Comparison of ENCODE assay signal across 2 cellular contexts in genomic region chr1:9165396-9165795, GRCh38.
TF ChIP-seq lines count a peak whose summit lies in the region.

No MANE protein-coding gene starts in this region.

TF ChIP-seq in SK-N-SH, 30 proteins besides CTCF, POLR2A, EP300 and RAD21 (continued from another document):
- TF ChIP-seq, protein P1, sequence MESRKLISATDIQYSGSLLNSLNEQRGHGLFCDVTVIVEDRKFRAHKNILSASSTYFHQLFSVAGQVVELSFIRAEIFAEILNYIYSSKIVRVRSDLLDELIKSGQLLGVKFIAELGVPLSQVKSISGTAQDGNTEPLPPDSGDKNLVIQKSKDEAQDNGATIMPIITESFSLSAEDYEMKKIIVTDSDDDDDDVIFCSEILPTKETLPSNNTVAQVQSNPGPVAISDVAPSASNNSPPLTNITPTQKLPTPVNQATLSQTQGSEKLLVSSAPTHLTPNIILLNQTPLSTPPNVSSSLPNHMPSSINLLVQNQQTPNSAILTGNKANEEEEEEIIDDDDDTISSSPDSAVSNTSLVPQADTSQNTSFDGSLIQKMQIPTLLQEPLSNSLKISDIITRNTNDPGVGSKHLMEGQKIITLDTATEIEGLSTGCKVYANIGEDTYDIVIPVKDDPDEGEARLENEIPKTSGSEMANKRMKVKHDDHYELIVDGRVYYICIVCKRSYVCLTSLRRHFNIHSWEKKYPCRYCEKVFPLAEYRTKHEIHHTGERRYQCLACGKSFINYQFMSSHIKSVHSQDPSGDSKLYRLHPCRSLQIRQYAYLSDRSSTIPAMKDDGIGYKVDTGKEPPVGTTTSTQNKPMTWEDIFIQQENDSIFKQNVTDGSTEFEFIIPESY (IDR thresholded peaks at IDR 0.05; ENCODE audit: borderline replicate concordance, low read depth): no peak
- TF ChIP-seq YY1 (IDR thresholded peaks at IDR 0.05; ENCODE audit: low read depth): no peak
- TF ChIP-seq MXI1 (IDR thresholded peaks at IDR 0.05; ENCODE audit: low read depth, low read length): no peak
- no peak for TF ChIP-seq RXRA (IDR thresholded peaks at IDR 0.05; ENCODE audit: borderline replicate concordance, low read depth)
- no peak for TF ChIP-seq CHD2 (IDR thresholded peaks at IDR 0.05; ENCODE audit: low read length, partially characterized antibody)
- no peak for TF ChIP-seq TAF1 (IDR thresholded peaks at IDR 0.05; ENCODE audit: borderline replicate concordance, low read depth, low read length)
- TF ChIP-seq FOXM1 (IDR thresholded peaks at IDR 0.05; ENCODE audit: low read depth): no peak
- TF ChIP-seq JUND (IDR thresholded peaks at IDR 0.05): no peak
- TF ChIP-seq TCF12 (IDR thresholded peaks at IDR 0.05): no peak
- TF ChIP-seq FOSL2 (IDR thresholded peaks at IDR 0.05; ENCODE audit: borderline replicate concordance, low read depth): no peak
- no peak for TF ChIP-seq REST (IDR thresholded peaks at IDR 0.05; ENCODE audit: low read depth, low read length)
- no peak for TF ChIP-seq SIN3A (IDR thresholded peaks at IDR 0.05; ENCODE audit: borderline replicate concordance, low read depth, low read length)
- TF ChIP-seq MEF2A (IDR thresholded peaks at IDR 0.05; ENCODE audit: borderline replicate concordance, low read depth): no peak
TF ChIP-seq in SK-N-SH: peak in this region for 0.

TF ChIP-seq in SK-N-SH treated with all-trans-retinoic acid at 6 μM for 48 hours, 23 proteins besides CTCF, POLR2A, EP300 and RAD21 (continued from another document):
- TF ChIP-seq, protein P2, sequence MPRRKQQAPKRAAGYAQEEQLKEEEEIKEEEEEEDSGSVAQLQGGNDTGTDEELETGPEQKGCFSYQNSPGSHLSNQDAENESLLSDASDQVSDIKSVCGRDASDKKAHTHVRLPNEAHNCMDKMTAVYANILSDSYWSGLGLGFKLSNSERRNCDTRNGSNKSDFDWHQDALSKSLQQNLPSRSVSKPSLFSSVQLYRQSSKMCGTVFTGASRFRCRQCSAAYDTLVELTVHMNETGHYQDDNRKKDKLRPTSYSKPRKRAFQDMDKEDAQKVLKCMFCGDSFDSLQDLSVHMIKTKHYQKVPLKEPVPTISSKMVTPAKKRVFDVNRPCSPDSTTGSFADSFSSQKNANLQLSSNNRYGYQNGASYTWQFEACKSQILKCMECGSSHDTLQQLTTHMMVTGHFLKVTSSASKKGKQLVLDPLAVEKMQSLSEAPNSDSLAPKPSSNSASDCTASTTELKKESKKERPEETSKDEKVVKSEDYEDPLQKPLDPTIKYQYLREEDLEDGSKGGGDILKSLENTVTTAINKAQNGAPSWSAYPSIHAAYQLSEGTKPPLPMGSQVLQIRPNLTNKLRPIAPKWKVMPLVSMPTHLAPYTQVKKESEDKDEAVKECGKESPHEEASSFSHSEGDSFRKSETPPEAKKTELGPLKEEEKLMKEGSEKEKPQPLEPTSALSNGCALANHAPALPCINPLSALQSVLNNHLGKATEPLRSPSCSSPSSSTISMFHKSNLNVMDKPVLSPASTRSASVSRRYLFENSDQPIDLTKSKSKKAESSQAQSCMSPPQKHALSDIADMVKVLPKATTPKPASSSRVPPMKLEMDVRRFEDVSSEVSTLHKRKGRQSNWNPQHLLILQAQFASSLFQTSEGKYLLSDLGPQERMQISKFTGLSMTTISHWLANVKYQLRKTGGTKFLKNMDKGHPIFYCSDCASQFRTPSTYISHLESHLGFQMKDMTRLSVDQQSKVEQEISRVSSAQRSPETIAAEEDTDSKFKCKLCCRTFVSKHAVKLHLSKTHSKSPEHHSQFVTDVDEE (CRISPR knock-in tag; IDR thresholded peaks at IDR 0.05): no peak
- TF ChIP-seq ZNF70 (CRISPR knock-in tag; IDR thresholded peaks at IDR 0.05) (no peak), SNAI2 (CRISPR knock-in tag; IDR thresholded peaks at IDR 0.05) (no peak), ISL1 (CRISPR knock-in tag; IDR thresholded peaks at IDR 0.05) (no peak), PPARA (CRISPR knock-in tag; IDR thresholded peaks at IDR 0.05; ENCODE audit: borderline replicate concordance) (no peak), RARB (CRISPR knock-in tag; IDR thresholded peaks at IDR 0.05) (no peak), CSDC2 (CRISPR knock-in tag; IDR thresholded peaks at IDR 0.05) (no peak), CSRNP3 (CRISPR knock-in tag; IDR thresholded peaks at IDR 0.05) (no peak), ESRRG (CRISPR knock-in tag; IDR thresholded peaks at IDR 0.05) (no peak)
- TF ChIP-seq, protein P3, sequence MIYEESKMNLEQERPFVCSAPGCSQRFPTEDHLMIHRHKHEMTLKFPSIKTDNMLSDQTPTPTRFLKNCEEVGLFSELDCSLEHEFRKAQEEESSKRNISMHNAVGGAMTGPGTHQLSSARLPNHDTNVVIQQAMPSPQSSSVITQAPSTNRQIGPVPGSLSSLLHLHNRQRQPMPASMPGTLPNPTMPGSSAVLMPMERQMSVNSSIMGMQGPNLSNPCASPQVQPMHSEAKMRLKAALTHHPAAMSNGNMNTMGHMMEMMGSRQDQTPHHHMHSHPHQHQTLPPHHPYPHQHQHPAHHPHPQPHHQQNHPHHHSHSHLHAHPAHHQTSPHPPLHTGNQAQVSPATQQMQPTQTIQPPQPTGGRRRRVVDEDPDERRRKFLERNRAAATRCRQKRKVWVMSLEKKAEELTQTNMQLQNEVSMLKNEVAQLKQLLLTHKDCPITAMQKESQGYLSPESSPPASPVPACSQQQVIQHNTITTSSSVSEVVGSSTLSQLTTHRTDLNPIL (CRISPR knock-in tag; IDR thresholded peaks at IDR 0.05; ENCODE audit: low read depth): no peak
- TF ChIP-seq, protein P4, sequence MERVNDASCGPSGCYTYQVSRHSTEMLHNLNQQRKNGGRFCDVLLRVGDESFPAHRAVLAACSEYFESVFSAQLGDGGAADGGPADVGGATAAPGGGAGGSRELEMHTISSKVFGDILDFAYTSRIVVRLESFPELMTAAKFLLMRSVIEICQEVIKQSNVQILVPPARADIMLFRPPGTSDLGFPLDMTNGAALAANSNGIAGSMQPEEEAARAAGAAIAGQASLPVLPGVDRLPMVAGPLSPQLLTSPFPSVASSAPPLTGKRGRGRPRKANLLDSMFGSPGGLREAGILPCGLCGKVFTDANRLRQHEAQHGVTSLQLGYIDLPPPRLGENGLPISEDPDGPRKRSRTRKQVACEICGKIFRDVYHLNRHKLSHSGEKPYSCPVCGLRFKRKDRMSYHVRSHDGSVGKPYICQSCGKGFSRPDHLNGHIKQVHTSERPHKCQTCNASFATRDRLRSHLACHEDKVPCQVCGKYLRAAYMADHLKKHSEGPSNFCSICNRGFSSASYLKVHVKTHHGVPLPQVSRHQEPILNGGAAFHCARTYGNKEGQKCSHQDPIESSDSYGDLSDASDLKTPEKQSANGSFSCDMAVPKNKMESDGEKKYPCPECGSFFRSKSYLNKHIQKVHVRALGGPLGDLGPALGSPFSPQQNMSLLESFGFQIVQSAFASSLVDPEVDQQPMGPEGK (CRISPR knock-in tag; IDR thresholded peaks at IDR 0.05; ENCODE audit: borderline replicate concordance): no peak
